ENCODE assay signal across 8 cellular contexts in genomic region chr12:40011775-40012129, GRCh38.
DNase-seq lines count a peak whose midpoint lies in the region; ATAC-seq, FAIRE-seq and TF ChIP-seq lines count a peak whose summit lies in the region.

No MANE protein-coding gene starts in this region.

- H3K27ac ChIP-seq in C4-2B, result peak overlapping the region; percentile 28; the same call in 1 of the 2 replicates
- peak overlapping the region; percentile 20 for H3K27ac ChIP-seq in OCI-LY1 (ENCODE audit: low read depth, low read length, poor library complexity, severe bottlenecking)
- H3K27ac ChIP-seq in keratinocyte (ENCODE audit: control insufficient read depth, insufficient read depth, low read length), result no peak overlapping the region
- no peak overlapping the region for H3K27ac ChIP-seq in small intestine (ENCODE audit: low read depth in 1 of 2, low read length in 1 of 2)

- peak overlapping the region; percentile 57 for H3K4me2 ChIP-seq in OCI-LY1 (ENCODE audit: low read length)
- H3K4me2 ChIP-seq in keratinocyte (ENCODE audit: control insufficient read depth, extremely low read depth, insufficient read depth, low read depth, low read length), result peak overlapping the region; percentile 60

- FAIRE-seq in keratinocyte (lab: Jason Lieb, UNC), result no peak
- FAIRE-seq in small intestine (lab: Jason Lieb, UNC), result no peak

- H3K4me1 ChIP-seq in OCI-LY1 (ENCODE audit: insufficient read depth, low read length, severe bottlenecking) (peaks cover 19% of the 10 kb centered on the region), keratinocyte (ENCODE audit: control insufficient read depth, extremely low read depth, insufficient read depth, low read length) (no peaks in the 10 kb centered on the region), small intestine (ENCODE audit: control insufficient read depth in 2 of 2, insufficient read depth in 1 of 2, low read depth in 1 of 2, low read length in 1 of 2) (peaks cover 0 to 5% of the 10 kb centered on the region in 2 donors)

- no peaks in the 10 kb centered on the region for H3K9me3 ChIP-seq in OCI-LY1 (ENCODE audit: low read length)
- H3K9me3 ChIP-seq in keratinocyte (ENCODE audit: control insufficient read depth, low read depth, low read length), result no peaks in the 10 kb centered on the region
- no peaks in the 10 kb centered on the region for H3K9me3 ChIP-seq in small intestine (ENCODE audit: control insufficient read depth, low read depth)

- ATAC-seq in GM21576 (IDR thresholded peaks at IDR 0.05; ENCODE audit: unreplicated experiment) (peak; percentile 7), GM18520 (IDR thresholded peaks at IDR 0.05; ENCODE audit: unreplicated experiment) (no peak), GM21381 (IDR thresholded peaks at IDR 0.05; ENCODE audit: unreplicated experiment) (no peak)

- 57 to 79% (median 78%) methylated on average over 3 of the region's 3 CpGs for WGBS in small intestine, 3 donors

- H4K20me1 ChIP-seq in OCI-LY1 (ENCODE audit: insufficient read depth, low read length) (no peaks in the 10 kb centered on the region), keratinocyte (ENCODE audit: control insufficient read depth, extremely low read depth, insufficient read depth, low read length) (no peaks in the 10 kb centered on the region)

- H3K9me1 ChIP-seq in keratinocyte (ENCODE audit: control insufficient read depth, extremely low read depth, insufficient read depth, low read length), result no peaks in the 10 kb centered on the region

- dilution Hi-C loops in keratinocyte (cut with MboI; ENCODE audit: extremely low pct_ligation_motif_present, low sequenced_read_pairs), result no loop called here

- H3K79me2 ChIP-seq in OCI-LY1 (ENCODE audit: insufficient read depth, low read length), result no peaks in the 10 kb centered on the region
- H3K79me2 ChIP-seq in keratinocyte (ENCODE audit: control insufficient read depth, insufficient read depth, low read length), result no peaks in the 10 kb centered on the region

- no peaks in the 10 kb centered on the region for H3F3A ChIP-seq in OCI-LY1 (ENCODE audit: insufficient read depth, low read length)

- TF ChIP-seq CTCF in C4-2B (conservative IDR thresholded peaks at IDR 0.05) (no peak), OCI-LY1 (IDR thresholded peaks at IDR 0.05; ENCODE audit: low read length) (no peak), keratinocyte (optimal IDR thresholded peaks at IDR 0.05 in 1 of 3, IDR thresholded peaks at IDR 0.05 in 1 of 3, conservative IDR thresholded peaks at IDR 0.05 in 1 of 3; ENCODE audit: extremely low read depth in 1 of 3, insufficient read depth in 2 of 3, low read length in 3 of 3) (no peak)

- H3K9ac ChIP-seq in OCI-LY1 (ENCODE audit: low read length), result peak overlapping the region; percentile 21; the same call in 1 of the 2 replicates
- no peak overlapping the region for H3K9ac ChIP-seq in keratinocyte (ENCODE audit: control insufficient read depth, extremely low read depth, insufficient read depth, low read length)

- DNase-seq in keratinocyte (ENCODE audit: low read depth, low spot score) (no peak), AML-193 (lab: John Stamatoyannopoulos, UW) (no peak), small intestine (no peak)

- no peaks in the 10 kb centered on the region for H3K9me2 ChIP-seq in OCI-LY1 (ENCODE audit: low read depth, low read length)

- no peaks in the 10 kb centered on the region for H3K27me3 ChIP-seq in OCI-LY1 (ENCODE audit: insufficient read depth, low read length)
- H3K27me3 ChIP-seq in keratinocyte (ENCODE audit: control insufficient read depth, extremely low read depth, insufficient read depth, low read length), result no peaks in the 10 kb centered on the region
- no peaks in the 10 kb centered on the region for H3K27me3 ChIP-seq in small intestine (ENCODE audit: control insufficient read depth in 2 of 2, insufficient read depth in 2 of 2, low read length in 2 of 2)

- H2AFZ ChIP-seq in OCI-LY1 (ENCODE audit: low read length), result no peak overlapping the region
- no peak overlapping the region for H2AFZ ChIP-seq in keratinocyte (ENCODE audit: control insufficient read depth, low read length)

- H3K36me3 ChIP-seq in OCI-LY1 (ENCODE audit: insufficient read depth, low read length) (no peaks in the 10 kb centered on the region), keratinocyte (ENCODE audit: control insufficient read depth in 2 of 2, extremely low read depth in 1 of 2, insufficient read depth in 2 of 2, low read length in 2 of 2) (no peaks in the 10 kb centered on the region), small intestine (ENCODE audit: control insufficient read depth in 2 of 2, insufficient read depth in 2 of 2, low read length in 2 of 2) (no peaks in the 10 kb centered on the region)

- H3K4me3 ChIP-seq in OCI-LY1 (ENCODE audit: low read depth, low read length, poor library complexity, severe bottlenecking), result peak overlapping the region; percentile 30
- H3K4me3 ChIP-seq in keratinocyte (ENCODE audit: control insufficient read depth in 2 of 3, extremely low read depth in 1 of 3, insufficient read depth in 2 of 3, low read depth in 1 of 3, low read length in 3 of 3), result no peak overlapping the region
- H3K4me3 ChIP-seq in small intestine (ENCODE audit: low read depth in 1 of 2, low read length in 2 of 2), result no peak overlapping the region

Comparison
In these comparisons a context has a peak if more than half of its experiments do, and no peak if none do; other contexts are left out.
1. H3K27ac ChIP-seq: peak in C4-2B (single experiment) and OCI-LY1 (single experiment); none in keratinocyte (single experiment) and small intestine (0 of 2).